In genomic region chr3:100254168-100254777, GRCh38 we compare ENCODE assay signal across 8 cellular contexts. TPM values are rescaled to one million over a fixed set of nuclear protein-coding genes. Genes with fewer than 3 reads are reported as not detected.
DNase-seq lines count a peak whose midpoint lies in the region; ATAC-seq, FAIRE-seq and TF ChIP-seq lines count a peak whose summit lies in the region.

No MANE protein-coding gene starts in this region.

- CTCF ChIA-PET in IMR-90 (lab: Yijun Ruan, JAX), result interaction anchor here (0.6 to 1.9 kb wide), 24 partner anchors 150 to 459 kb away, joined by 3 to 16 read pairs (median 5); no protein-coding TSS in a partner anchor

- BruUV-seq in IMR-90 (replicated peaks; lab: Mats Ljungman, UMichigan), result no TSS peak

- H3K9me3 ChIP-seq in IMR-90 (ENCODE audit: control insufficient read depth, insufficient read depth, low read length) (no peaks in the 10 kb centered on the region), body of pancreas (no peaks in the 10 kb centered on the region), small intestine (ENCODE audit: control insufficient read depth, low read depth) (no peaks in the 10 kb centered on the region)

- H3K4me1 ChIP-seq in IMR-90 (ENCODE audit: control insufficient read depth, insufficient read depth, low read length) (peaks cover 5% of the 10 kb centered on the region), body of pancreas (peaks cover 9% of the 10 kb centered on the region), small intestine (ENCODE audit: control insufficient read depth in 2 of 2, insufficient read depth in 1 of 2, low read depth in 1 of 2, low read length in 1 of 2) (no peaks in the 10 kb centered on the region)

- H3K4me3 Mint-ChIP-seq in immature natural killer cell, result no peak overlapping the region

- POLR2A ChIA-PET in IMR-90 (lab: Charles Lee; ENCODE audit: unreplicated experiment), result interaction anchor here (0.7 to 1.3 kb wide), 4 partner anchors 179 to 196 kb away, joined by 3 to 7 read pairs (median 4); no protein-coding TSS in a partner anchor

- H3K27me3 ChIP-seq in IMR-90 (ENCODE audit: control insufficient read depth, insufficient read depth, low read length), result no peaks in the 10 kb centered on the region
- no peaks in the 10 kb centered on the region for H3K27me3 ChIP-seq in body of pancreas
- no peaks in the 10 kb centered on the region for H3K27me3 ChIP-seq in small intestine (ENCODE audit: control insufficient read depth in 2 of 2, insufficient read depth in 2 of 2, low read length in 2 of 2)

- H3K23ac ChIP-seq in IMR-90 (ENCODE audit: low read depth, low read length), result no peak overlapping the region

- TF ChIP-seq POLR2A in IMR-90 (IDR thresholded peaks at IDR 0.05; ENCODE audit: low read depth, low read length) (0 out of 2 replicates have a peak, but pooled peaks have one; percentile 24), body of pancreas (IDR thresholded peaks at IDR 0.05) (no peak)

- no peaks in the 10 kb centered on the region for H3K9me1 ChIP-seq in IMR-90 (ENCODE audit: insufficient read depth, low read length)

- H3K36me3 Mint-ChIP-seq in immature natural killer cell, result no peaks in the 10 kb centered on the region

- H3K4me3 ChIP-seq in IMR-90 (ENCODE audit: insufficient read depth, low read depth, low read length), result no peak overlapping the region
- no peak overlapping the region for H3K4me3 ChIP-seq in body of pancreas
- no peak overlapping the region for H3K4me3 ChIP-seq in small intestine (ENCODE audit: low read depth in 1 of 2, low read length in 2 of 2)

- H4K5ac ChIP-seq in IMR-90 (ENCODE audit: low read depth, low read length), result peak overlapping the region; percentile 26; the same call in 1 of the 2 replicates

- H2AFZ ChIP-seq in IMR-90 (replicated peaks; ENCODE audit: low read length, poor library complexity), result peak overlapping the region; percentile 36

- H4K20me1 ChIP-seq in IMR-90 (ENCODE audit: insufficient read depth, low read length), result no peaks in the 10 kb centered on the region

- H4K8ac ChIP-seq in IMR-90 (ENCODE audit: low read depth in 2 of 2, low read length in 2 of 2), result peak overlapping the region in 1 of 2 experiments; percentile 81; a peak in 1 of 4 replicates

- H3K4ac ChIP-seq in IMR-90 (ENCODE audit: low read depth, low read length), result peak overlapping the region; percentile 61

- H3K9ac ChIP-seq in IMR-90 (ENCODE audit: low read depth, low read length), result no peak overlapping the region

- H3K27me3 Mint-ChIP-seq in immature natural killer cell (ENCODE audit: low read depth in 3 of 3), result peaks cover 0 to 4% (median 0%) of the 10 kb centered on the region in 3 donors

- H2BK5ac ChIP-seq in IMR-90 (ENCODE audit: low read depth, low read length, poor library complexity, severe bottlenecking), result no peak overlapping the region

- peak overlapping the region; percentile 44 for H2BK120ac ChIP-seq in IMR-90 (ENCODE audit: low read depth, low read length)

- H3K36me3 ChIP-seq in IMR-90 (ENCODE audit: control insufficient read depth, insufficient read depth, low read length) (no peaks in the 10 kb centered on the region), body of pancreas (replicated peaks in 1 of 2; ENCODE audit: insufficient read depth in 1 of 2, low read depth in 2 of 2) (no peaks in the 10 kb centered on the region), small intestine (ENCODE audit: control insufficient read depth in 2 of 2, insufficient read depth in 2 of 2, low read length in 2 of 2) (no peaks in the 10 kb centered on the region)

- in situ Hi-C loops in IMR-90 (cut with MboI; ENCODE audit: low sequenced_read_pairs), result loop anchor here (5.0 to 10.0 kb wide), 2 partner anchors 189 to 417 kb away; no protein-coding TSS in a partner anchor

- peak overlapping the region; percentile 95 for H2AK5ac ChIP-seq in IMR-90 (ENCODE audit: low read depth, low read length)

- H3K27ac ChIP-seq in IMR-90 (ENCODE audit: insufficient read depth, low read length) (no peak overlapping the region), body of pancreas (no peak overlapping the region), small intestine (ENCODE audit: low read depth in 1 of 2, low read length in 1 of 2) (no peak overlapping the region)

- H2BK15ac ChIP-seq in IMR-90 (ENCODE audit: low read depth, low read length), result peak overlapping the region; percentile 95; the same call in 2 of the 3 replicates

- H3K27ac Mint-ChIP-seq in immature natural killer cell, result no peak overlapping the region

- peak overlapping the region; percentile 36; the same call in 1 of the 2 replicates for H3K56ac ChIP-seq in IMR-90 (ENCODE audit: extremely low read depth, insufficient read depth, low read length)

- peak; percentile 91 for TF ChIP-seq CTCF in IMR-90 (conservative IDR thresholded peaks at IDR 0.05; ENCODE audit: low read depth, low read length)
- TF ChIP-seq CTCF in body of pancreas (IDR thresholded peaks at IDR 0.05), result peak; percentile 58 to 82 (median 75)

- intact Hi-C loops in IMR-90 (cut with micrococcal nuclease) (loop anchor here (1.0 to 5.0 kb wide), 6 partner anchors 185 to 422 kb away; no protein-coding TSS in a partner anchor), body of pancreas (cut with DNase I) (loop anchor here (5.0 to 10.0 kb wide), 2 partner anchors 189 to 407 kb away; no protein-coding TSS in a partner anchor), posterior vena cava (cut with DNase I) (loop anchor here (5.0 to 10.0 kb wide), 4 partner anchors 89 to 409 kb away; no protein-coding TSS in a partner anchor)

- FAIRE-seq in small intestine (lab: Jason Lieb, UNC), result no peak

- peak; percentile 98 for TF ChIP-seq RAD21 in IMR-90 (IDR thresholded peaks at IDR 0.05; ENCODE audit: low read length)

- H3K79me1 ChIP-seq in IMR-90 (ENCODE audit: low read depth in 1 of 2, low read length in 2 of 2), result peaks cover 0 to 3% of the 10 kb centered on the region in 2 experiments; a peak in 1 of 4 replicates

- DNase-seq in COLO829 (ENCODE audit: low spot score), result peak; percentile 70
- DNase-seq in IMR-90, result peak; percentile 78
- peak; percentile 19 for DNase-seq in OCI-M2 (lab: John Stamatoyannopoulos, UW; ENCODE audit: unreplicated experiment)
- peak; percentile 42 to 67 (median 60) for DNase-seq in body of pancreas
- peak; percentile 20 to 28 (median 27) for DNase-seq in immature natural killer cell
- DNase-seq in small intestine, result peak; percentile 54
- DNase-seq in posterior vena cava (ENCODE audit: low spot score), result no peak

- no peak overlapping the region for H2AK9ac ChIP-seq in IMR-90 (replicated peaks; ENCODE audit: low read depth, low read length, poor library complexity)

- no peak overlapping the region for H3K18ac ChIP-seq in IMR-90 (ENCODE audit: low read depth, low read length)

- ATAC-seq in GM19043 (IDR thresholded peaks at IDR 0.05; ENCODE audit: low read depth, unreplicated experiment), result peak; percentile 71
- ATAC-seq in IMR-90 (ENCODE audit: low read depth), result peak; percentile 97
- ATAC-seq in body of pancreas, result peak; percentile 77

- H3K4me1 Mint-ChIP-seq in immature natural killer cell, result no peaks in the 10 kb centered on the region

- peak overlapping the region; percentile 63 for H2BK20ac ChIP-seq in IMR-90 (ENCODE audit: low read depth, low read length)

- 0% methylated on average over 1 of the region's 7 CpGs; no CpG with 5 or more reads in 1 of the 2 experiments for WGBS in IMR-90 (ENCODE audit: extremely low coverage in 2 of 2, insufficient read length in 1 of 2), 2 experiments
- WGBS in body of pancreas, 2 donors, result 20 to 23% methylated on average over 7 of the region's 7 CpGs
- WGBS in small intestine, 3 donors, result 11 to 27% (median 22%) methylated on average over 7 of the region's 7 CpGs

- H3K4me2 ChIP-seq in IMR-90 (ENCODE audit: low read depth, low read length), result no peak overlapping the region

- H3K9me3 Mint-ChIP-seq in immature natural killer cell, result no peaks in the 10 kb centered on the region

- no peak overlapping the region for H3K14ac ChIP-seq in IMR-90 (replicated peaks; ENCODE audit: low read depth, low read length)

- H4K91ac ChIP-seq in IMR-90 (ENCODE audit: insufficient read depth, low read depth, low read length), result peak overlapping the region; percentile 83

- dilution Hi-C loops in IMR-90 (cut with HindIII; ENCODE audit: low sequenced_read_pairs, unreplicated experiment), result no loop called here

TF ChIP-seq in IMR-90, 13 proteins besides CTCF, POLR2A, EP300 and RAD21 (continues in another document):
- TF ChIP-seq CHD1 (IDR thresholded peaks at IDR 0.05; ENCODE audit: low read depth, low read length) (no peak), RCOR1 (IDR thresholded peaks at IDR 0.05; ENCODE audit: insufficient replicate concordance, low read length) (no peak), RFX5 (IDR thresholded peaks at IDR 0.05; ENCODE audit: low read depth, low read length) (no peak), BHLHE40 (IDR thresholded peaks at IDR 0.05; ENCODE audit: low read depth, low read length) (no peak), FOS (IDR thresholded peaks at IDR 0.05; ENCODE audit: low read depth, low read length) (no peak), MAZ (IDR thresholded peaks at IDR 0.05; ENCODE audit: borderline replicate concordance, low read depth, low read length) (0 out of 2 replicates have a peak, but pooled peaks have one; percentile 24), USF2 (IDR thresholded peaks at IDR 0.05; ENCODE audit: low read depth, low read length) (no peak), ELK1 (IDR thresholded peaks at IDR 0.05; ENCODE audit: borderline replicate concordance, low read depth, low read length) (no peak), MAFK (IDR thresholded peaks at IDR 0.05; ENCODE audit: low read depth, low read length) (no peak)

RNA-seq across cellular contexts. Expression of gene TBC1D23, which starts 6.5 kb away (rescaled TPM):
- total RNA-seq in IMR-90 (2012; rRNA removed) (67.0 and 123 TPM in 2 replicates), body of pancreas (10 to 100 TPM; 11.5 to 49.8 TPM), posterior vena cava (10 to 100 TPM; 45.5 to 54.6 TPM)
- polyA plus RNA-seq in IMR-90 (2012; rRNA removed) (16.3 and 21.2 TPM in 2 replicates), immature natural killer cell (10 to 100 TPM; 13.7 to 23.4 (median 14.0) TPM), small intestine (10 to 100 TPM; 17.9 to 40.9 (median 35.9) TPM)
- polyA plus RNA-seq in IMR-90 (2012; cell fraction: cytosol; rRNA removed), result 3.2 and 4.0 TPM in 2 replicates
- polyA plus RNA-seq in IMR-90 (2012; cell fraction: nucleus; rRNA removed; ENCODE audit: low replicate concordance), result 3.0 and 24.5 TPM in 2 replicates
